ENCODE assay signal across 1 cellular context in the genomic region with DNA sequence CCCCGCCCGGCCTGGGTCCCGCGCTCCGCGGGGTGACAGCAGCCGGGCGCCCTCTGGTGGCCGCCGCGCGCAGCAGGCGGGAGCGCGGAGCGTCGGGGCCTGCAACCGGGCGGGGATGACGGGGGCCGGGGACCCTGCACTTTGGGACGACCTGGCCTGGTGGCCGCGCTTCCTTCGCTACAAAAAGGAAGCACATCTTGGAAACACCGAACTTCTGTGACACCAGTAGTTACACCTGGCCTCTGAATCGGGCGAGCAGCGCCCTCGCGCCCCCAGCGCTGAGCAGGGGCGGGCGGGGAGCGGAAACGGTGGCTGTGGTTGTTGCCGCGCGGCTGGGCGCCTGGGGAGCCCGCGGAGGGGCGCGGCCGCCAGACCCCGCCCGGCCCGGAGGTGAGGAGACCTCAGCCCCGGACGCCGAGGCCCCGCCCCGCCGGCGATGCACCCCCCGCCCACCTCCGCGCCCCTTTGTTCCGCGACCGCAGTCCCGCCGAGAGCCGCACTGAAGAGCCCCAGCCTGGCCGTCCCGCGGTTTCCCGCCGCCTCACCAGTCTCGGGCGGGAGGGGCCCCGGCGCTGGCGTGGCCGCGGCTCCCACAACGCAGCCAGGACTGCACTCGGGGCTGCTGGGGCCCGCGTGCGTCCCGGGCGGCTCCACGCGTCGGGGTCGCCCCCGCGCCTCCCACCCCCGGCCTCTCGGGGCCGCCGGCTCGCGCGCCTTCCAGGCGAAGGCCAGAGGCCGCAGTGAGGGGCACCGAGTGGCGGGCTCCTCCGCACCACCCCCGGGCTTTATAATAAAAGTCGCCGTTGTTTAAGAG.
TF ChIP-seq lines count a peak whose summit lies in the region.

No MANE protein-coding gene starts in this region.

TF ChIP-seq in A549, 52 proteins besides CTCF, POLR2A, EP300 and RAD21 (continued from another document):
- TF ChIP-seq, protein P1, sequence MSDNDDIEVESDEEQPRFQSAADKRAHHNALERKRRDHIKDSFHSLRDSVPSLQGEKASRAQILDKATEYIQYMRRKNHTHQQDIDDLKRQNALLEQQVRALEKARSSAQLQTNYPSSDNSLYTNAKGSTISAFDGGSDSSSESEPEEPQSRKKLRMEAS (IDR thresholded peaks at IDR 0.05) = peak; percentile 70
- TF ChIP-seq SMC3 (IDR thresholded peaks at IDR 0.05) (peak; percentile 94), ZSCAN20 (CRISPR knock-in tag; IDR thresholded peaks at IDR 0.05) (no peak), JUN (IDR thresholded peaks at IDR 0.05) (peak; percentile 43 to 85; a peak in 4 of 5 replicates), TFCP2L1 (CRISPR knock-in tag; IDR thresholded peaks at IDR 0.05) (no peak), HOXB5 (CRISPR knock-in tag; IDR thresholded peaks at IDR 0.05) (no peak), PBX3 (IDR thresholded peaks at IDR 0.05) (0 out of 2 replicates have a peak, but pooled peaks have one; percentile 28), MYC (IDR thresholded peaks at IDR 0.05; ENCODE audit: borderline replicate concordance, low read length) (0 out of 2 replicates have a peak, but pooled peaks have one; percentile 18), ZFP36 (IDR thresholded peaks at IDR 0.05; ENCODE audit: borderline replicate concordance, partially characterized antibody) (no peak)
